ENCODE assay signal across 11 cellular contexts in genomic region chr3:37456270-37456708, GRCh38. TPM values are rescaled to one million over a fixed set of nuclear protein-coding genes. Genes with fewer than 3 reads are reported as not detected.
DNase-seq lines count a peak whose midpoint lies in the region; ATAC-seq and TF ChIP-seq lines count a peak whose summit lies in the region.
"Had no signal": no experiment of that assay in that cellular context is flagged by ENCODE, and none has a peak within 500 bp of the region (broad histone marks: within the 10 kb centered on the region; RNA-seq: fewer than 3 reads in every experiment).

No MANE protein-coding gene starts in this region.

- peaks cover 4 to 8% of the 10 kb centered on the region in 2 donors for H3K4me1 Mint-ChIP-seq in effector memory CD8-positive, alpha-beta T cell (ENCODE audit: low read depth in 2 of 2)

- H3K4me3 ChIP-seq in body of pancreas (no peak overlapping the region), gastrocnemius medialis (peak overlapping the region; percentile 2 to 34 (median 14))
- H3K4me3 ChIP-seq: SJCRH30 had no signal

- peak; percentile 18 for DNase-seq in G401 (ENCODE audit: low spot score)
- peak; percentile 22 to 45 (median 32) for DNase-seq in body of pancreas
- peak; percentile 34 for DNase-seq in hepatic stellate cell (ENCODE audit: low spot score)
- peak; percentile 85 to 90 for DNase-seq in gastrocnemius medialis
- DNase-seq in GOT3 (lab: John Stamatoyannopoulos, UW): no peak
- DNase-seq in NCI-H1048 (lab: John Stamatoyannopoulos, UW): no peak
- DNase-seq in effector memory CD8-positive, alpha-beta T cell: no peak
- no peak for DNase-seq in NCI-H2196 treated with DMSO at 0.1 percent for 48 hours (lab: John Stamatoyannopoulos, UW; ENCODE audit: unreplicated experiment)
- DNase-seq: DMS79 treated with DMSO at 0.1 percent for 48 hours; stimulated activated CD4-positive, alpha-beta T cell treated with anti-CD3 and anti-CD28 coated beads, Interleukin-12 subunit alpha, Interleukin-12 subunit beta, amount 100 ng/mL, for 4 hours had no signal

- in situ Hi-C loops in G401 (cut with HindIII; ENCODE audit: low sequenced_read_pairs): no loop called here
- in situ Hi-C loops in gastrocnemius medialis (cut with MboI; ENCODE audit: low sequenced_read_pairs in 4 of 4): loop anchor here in 1 of 4 donors (5.0 kb wide), 1 partner anchor 86 kb away; no protein-coding TSS in a partner anchor

- intact Hi-C loops in body of pancreas (cut with DNase I): no loop called here
- intact Hi-C loops in gastrocnemius medialis (cut with DNase I; ENCODE audit: low total_unique reads): loop anchor here (1.0 kb wide), 2 partner anchors 70 to 85 kb away; no protein-coding TSS in a partner anchor

- peak in 1 of 3 donors; percentile 16 for TF ChIP-seq POLR2A in body of pancreas (IDR thresholded peaks at IDR 0.05)
- peak; percentile 59 for TF ChIP-seq POLR2A in gastrocnemius medialis (IDR thresholded peaks at IDR 0.05)

- no peak overlapping the region for H3K4me3 Mint-ChIP-seq in effector memory CD8-positive, alpha-beta T cell

- peaks cover 0 to 11% of the 10 kb centered on the region in 2 donors for H3K27me3 ChIP-seq in body of pancreas
- H3K27me3 ChIP-seq in gastrocnemius medialis: no peaks in the 10 kb centered on the region
- H3K27me3 ChIP-seq: SJCRH30 had no signal

- ATAC-seq in body of pancreas: peak; percentile 40
- peak; percentile 72 to 76 for ATAC-seq in gastrocnemius medialis
- no peak for ATAC-seq in effector memory CD8-positive, alpha-beta T cell (replicated peaks)

- H3K36me3 ChIP-seq in body of pancreas (replicated peaks in 1 of 2; ENCODE audit: insufficient read depth in 1 of 2, low read depth in 2 of 2) (no peaks in the 10 kb centered on the region), gastrocnemius medialis (no peaks in the 10 kb centered on the region)
- H3K36me3 ChIP-seq: SJCRH30 had no signal

- H3K27me3 Mint-ChIP-seq in effector memory CD8-positive, alpha-beta T cell: peaks cover 66 to 70% of the 10 kb centered on the region in 2 donors

- no peak overlapping the region for H3K27ac Mint-ChIP-seq in effector memory CD8-positive, alpha-beta T cell

- H3K9me3 Mint-ChIP-seq in effector memory CD8-positive, alpha-beta T cell: no peaks in the 10 kb centered on the region

- H3K9me3 ChIP-seq in body of pancreas (no peaks in the 10 kb centered on the region), gastrocnemius medialis (no peaks in the 10 kb centered on the region)
- H3K9me3 ChIP-seq: SJCRH30 had no signal

- H3K36me3 Mint-ChIP-seq in effector memory CD8-positive, alpha-beta T cell (ENCODE audit: insufficient read depth): peaks cover 3% of the 10 kb centered on the region

- peak overlapping the region in 2 of 4 donors; percentile 6 to 8 for H3K27ac ChIP-seq in body of pancreas
- peak overlapping the region; percentile 75 to 84 (median 82) for H3K27ac ChIP-seq in gastrocnemius medialis
- H3K27ac ChIP-seq: SJCRH30 had no signal

- TF ChIP-seq CTCF in body of pancreas (IDR thresholded peaks at IDR 0.05): no peak
- peak in 1 of 5 experiments; percentile 17 for TF ChIP-seq CTCF in gastrocnemius medialis (IDR thresholded peaks at IDR 0.05 in 4 of 5, conservative IDR thresholded peaks at IDR 0.05 in 1 of 5)

- whole genome bisulfite sequencing in body of pancreas, 2 donors: 36 to 44% methylated on average over 12 of the region's 12 CpGs

- peaks cover 11% of the 10 kb centered on the region for H3K4me1 ChIP-seq in body of pancreas
- peaks cover 65 to 66% of the 10 kb centered on the region in 2 donors for H3K4me1 ChIP-seq in gastrocnemius medialis
- H3K4me1 ChIP-seq: SJCRH30 had no signal

RNA-seq across cellular contexts. Expression of gene ITGA9, which starts 4.3 kb away (rescaled TPM):
- total RNA-seq in G401 (2014; rRNA removed; shearing (Covaris generic)): 0.49 and 1.9 TPM in 2 replicates
- total RNA-seq in body of pancreas: 1 to 10 TPM; 3.4 to 5.6 TPM
- total RNA-seq in gastrocnemius medialis: 1 to 10 TPM; 2.8 to 4.8 (median 3.4) TPM

Comparison
In these comparisons a context has a peak if more than half of its experiments do, and no peak if none do; other contexts are left out.
1. DNase-seq: peak in G401 (single experiment), body of pancreas (4 of 4), hepatic stellate cell (single experiment) and gastrocnemius medialis (2 of 2); none in GOT3 (single experiment), NCI-H1048 (single experiment), effector memory CD8-positive, alpha-beta T cell (0 of 3) and NCI-H2196 treated with DMSO at 0.1 percent for 48 hours (single experiment).
2. H3K4me3 ChIP-seq: peak in gastrocnemius medialis (4 of 4); none in body of pancreas (0 of 2).